9 cellular contexts compared by ENCODE assay signal in genomic region chr1:8348777-8349472, GRCh38. TPM values are rescaled to one million over a fixed set of nuclear protein-coding genes. Genes with fewer than 3 reads are reported as not detected.
DNase-seq lines count a peak whose midpoint lies in the region; ATAC-seq and TF ChIP-seq lines count a peak whose summit lies in the region.
"Had no signal": no experiment of that assay in that cellular context is flagged by ENCODE, and none has a peak within 500 bp of the region (broad histone marks: within the 10 kb centered on the region; RNA-seq: fewer than 3 reads in every experiment).

No MANE protein-coding gene starts in this region.

- peaks cover 0 to 5% of the 10 kb centered on the region in 2 donors for H3K36me3 ChIP-seq in vagina

- TF ChIP-seq POLR2A in vagina (IDR thresholded peaks at IDR 0.05), result no peak

- no peaks in the 10 kb centered on the region for H3K9me3 ChIP-seq in vagina

- no peaks in the 10 kb centered on the region for H3K9me3 Mint-ChIP-seq in activated T-helper 1 cell treated with anti-CD3 and anti-CD28 coated beads, Interleukin-12 subunit alpha, Interleukin-12 subunit beta, Interleukin-2, Interleukin-4 antibody, amounts not matched to agents 30 ng/mL and 10 ng/mL and 1 ng/mL, durations not matched to agents 14 hours and 24 hours and 36 hours
- no peaks in the 10 kb centered on the region for H3K9me3 Mint-ChIP-seq in progenitor cell of endocrine pancreas (ENCODE audit: low read depth)
- H3K9me3 Mint-ChIP-seq: IgD-negative memory B cell had no signal

- H3K4me1 ChIP-seq in foreskin keratinocyte, result peaks cover 9% of the 10 kb centered on the region
- peaks cover 23% of the 10 kb centered on the region for H3K4me1 ChIP-seq in vagina

- no peak overlapping the region for H3K4me3 Mint-ChIP-seq in activated T-helper 1 cell treated with anti-CD3 and anti-CD28 coated beads, Interleukin-12 subunit alpha, Interleukin-12 subunit beta, Interleukin-2, Interleukin-4 antibody, amounts not matched to agents 30 ng/mL and 10 ng/mL and 1 ng/mL, durations not matched to agents 14 hours and 24 hours and 36 hours
- no peak overlapping the region for H3K4me3 Mint-ChIP-seq in progenitor cell of endocrine pancreas (ENCODE audit: low read depth)
- H3K4me3 Mint-ChIP-seq: IgD-negative memory B cell had no signal

- intact Hi-C loops in activated T-helper 1 cell treated with anti-CD3 and anti-CD28 coated beads, Interleukin-12 subunit alpha, Interleukin-12 subunit beta, Interleukin-2, Interleukin-4 antibody, amounts not matched to agents 30 ng/mL and 10 ng/mL and 1 ng/mL, durations not matched to agents 14 hours and 24 hours and 36 hours (cut with micrococcal nuclease), result loop anchor here (1.0 to 2.0 kb wide), 4 partner anchors 318 to 682 kb away; no protein-coding TSS in a partner anchor
- intact Hi-C loops in vagina (cut with DNase I), result loop anchor here (5.0 kb wide), 1 partner anchor 367 kb away; no protein-coding TSS in a partner anchor

- H3K27ac ChIP-seq in foreskin keratinocyte, result no peak overlapping the region
- peak overlapping the region; percentile 35 for H3K27ac ChIP-seq in vagina

- peak; percentile 53 for ATAC-seq in foreskin keratinocyte
- ATAC-seq in HG03439 (IDR thresholded peaks at IDR 0.05; ENCODE audit: unreplicated experiment), result no peak

- TF ChIP-seq CTCF in foreskin keratinocyte (conservative IDR thresholded peaks at IDR 0.05), result peak; percentile 81
- TF ChIP-seq CTCF in progenitor cell of endocrine pancreas (IDR thresholded peaks at IDR 0.05; ENCODE audit: unreplicated experiment), result peak; percentile 88
- peak; percentile 79 to 89 (median 88) for TF ChIP-seq CTCF in vagina (IDR thresholded peaks at IDR 0.05)

- H3K4me1 Mint-ChIP-seq in activated T-helper 1 cell treated with anti-CD3 and anti-CD28 coated beads, Interleukin-12 subunit alpha, Interleukin-12 subunit beta, Interleukin-2, Interleukin-4 antibody, amounts not matched to agents 30 ng/mL and 10 ng/mL and 1 ng/mL, durations not matched to agents 14 hours and 24 hours and 36 hours (ENCODE audit: low read depth), result peaks cover 4% of the 10 kb centered on the region
- peaks cover 15% of the 10 kb centered on the region for H3K4me1 Mint-ChIP-seq in progenitor cell of endocrine pancreas (ENCODE audit: low read depth)

- H3K4me3 ChIP-seq in vagina, result no peak overlapping the region

- H3K27ac Mint-ChIP-seq in activated T-helper 1 cell treated with anti-CD3 and anti-CD28 coated beads, Interleukin-12 subunit alpha, Interleukin-12 subunit beta, Interleukin-2, Interleukin-4 antibody, amounts not matched to agents 30 ng/mL and 10 ng/mL and 1 ng/mL, durations not matched to agents 14 hours and 24 hours and 36 hours, result no peak overlapping the region
- peak overlapping the region; percentile 93 for H3K27ac Mint-ChIP-seq in progenitor cell of endocrine pancreas

- DNase-seq in COLO668 (lab: John Stamatoyannopoulos, UW; ENCODE audit: unreplicated experiment), result peak; percentile 84
- DNase-seq in HT1080 (ENCODE audit: low read depth), result peak; percentile 40
- DNase-seq in RKO (ENCODE audit: low spot score), result peak; percentile 56
- DNase-seq in activated T-helper 1 cell treated with anti-CD3 and anti-CD28 coated beads, Interleukin-12 subunit alpha, Interleukin-12 subunit beta, Interleukin-2, Interleukin-4 antibody, amounts not matched to agents 30 ng/mL and 10 ng/mL and 1 ng/mL, durations not matched to agents 14 hours and 24 hours and 36 hours (ENCODE audit: low spot score), result peak; percentile 41
- DNase-seq in foreskin keratinocyte, result peak in 1 of 2 donors; percentile 31
- peak; percentile 69 for DNase-seq in progenitor cell of endocrine pancreas (ENCODE audit: low spot score, unreplicated experiment)
- DNase-seq in vagina (ENCODE audit: extremely low spot score in 2 of 2), result no peak

- H3K27me3 Mint-ChIP-seq in activated T-helper 1 cell treated with anti-CD3 and anti-CD28 coated beads, Interleukin-12 subunit alpha, Interleukin-12 subunit beta, Interleukin-2, Interleukin-4 antibody, amounts not matched to agents 30 ng/mL and 10 ng/mL and 1 ng/mL, durations not matched to agents 14 hours and 24 hours and 36 hours (ENCODE audit: insufficient read depth), result no peaks in the 10 kb centered on the region
- H3K27me3 Mint-ChIP-seq in progenitor cell of endocrine pancreas, result no peaks in the 10 kb centered on the region

- H3K27me3 ChIP-seq in foreskin keratinocyte (no peaks in the 10 kb centered on the region), vagina (no peaks in the 10 kb centered on the region)

- peaks cover 3% of the 10 kb centered on the region for H3K36me3 Mint-ChIP-seq in activated T-helper 1 cell treated with anti-CD3 and anti-CD28 coated beads, Interleukin-12 subunit alpha, Interleukin-12 subunit beta, Interleukin-2, Interleukin-4 antibody, amounts not matched to agents 30 ng/mL and 10 ng/mL and 1 ng/mL, durations not matched to agents 14 hours and 24 hours and 36 hours (ENCODE audit: low read depth)
- H3K36me3 Mint-ChIP-seq in progenitor cell of endocrine pancreas (ENCODE audit: insufficient read depth), result peaks cover 9% of the 10 kb centered on the region
- H3K36me3 Mint-ChIP-seq: IgD-negative memory B cell had no signal

RNA-seq across cellular contexts. Expression of gene SLC45A1, which starts 31.0 kb away (rescaled TPM):
- total RNA-seq in HT1080 (2014; rRNA removed; shearing (Covaris generic)), result not detected in 2 replicates
- 0.29 and 0.42 TPM in 2 replicates for polyA plus RNA-seq in HT1080 (2015; cell fraction: cytosol; rRNA removed)
- 0.08 and 0.68 TPM in 2 replicates for polyA plus RNA-seq in HT1080 (2015; cell fraction: nucleus; rRNA removed)
- total RNA-seq in activated T-helper 1 cell treated with anti-CD3 and anti-CD28 coated beads, Interleukin-12 subunit alpha, Interleukin-12 subunit beta, Interleukin-2, Interleukin-4 antibody, amounts not matched to agents 30 ng/mL and 10 ng/mL and 1 ng/mL, durations not matched to agents 14 hours and 24 hours and 36 hours, result 0.39 and 0.57 TPM in 2 replicates
- total RNA-seq in foreskin keratinocyte (0.42 and 0.61 TPM in 2 replicates), progenitor cell of endocrine pancreas (0.60 and 0.86 TPM in 2 replicates), vagina (13.8 TPM)
- polyA plus RNA-seq in foreskin keratinocyte, result 0.40 and 0.58 TPM in 2 replicates

Comparison
In these comparisons a context has a peak if more than half of its experiments do, and no peak if none do; other contexts are left out.
1. DNase-seq: peak in COLO668 (single experiment), HT1080 (single experiment), RKO (single experiment), activated T-helper 1 cell treated with anti-CD3 and anti-CD28 coated beads, Interleukin-12 subunit alpha, Interleukin-12 subunit beta, Interleukin-2, Interleukin-4 antibody, amounts not matched to agents 30 ng/mL and 10 ng/mL and 1 ng/mL, durations not matched to agents 14 hours and 24 hours and 36 hours (single experiment) and progenitor cell of endocrine pancreas (single experiment); none in vagina (0 of 2).
2. Peak in every context shown above with its lines, with median percentiles within 50 percentile points of each other: CTCF ChIP-seq.